In genomic region chr1:5955479-5955977, GRCh38 we compare ENCODE assay signal across 1 cellular context.
TF ChIP-seq lines count a peak whose summit lies in the region.

No MANE protein-coding gene starts in this region.

TF ChIP-seq in HepG2, 621 proteins besides CTCF, POLR2A, EP300 and RAD21 (continued from another document and continues in another):
- TF ChIP-seq PRDM10 (CRISPR knock-in tag; IDR thresholded peaks at IDR 0.05; ENCODE audit: low read depth) (peak; percentile 82), PRDM4 (CRISPR knock-in tag; IDR thresholded peaks at IDR 0.05; ENCODE audit: borderline replicate concordance) (no peak), BCL6 (CRISPR knock-in tag; IDR thresholded peaks at IDR 0.05) (peak; percentile 85), ZMYM4 (CRISPR knock-in tag; IDR thresholded peaks at IDR 0.05) (peak; percentile 72), ZNF556 (CRISPR knock-in tag; IDR thresholded peaks at IDR 0.05; ENCODE audit: borderline replicate concordance) (peak; percentile 36; the same call in 1 of the 2 replicates), TCF7 (IDR thresholded peaks at IDR 0.05; ENCODE audit: low read depth) (peak; percentile 96), MYPOP (CRISPR knock-in tag; IDR thresholded peaks at IDR 0.05) (peak; percentile 54; the same call in 1 of the 2 replicates), BORCS8-MEF2B (CRISPR knock-in tag; IDR thresholded peaks at IDR 0.05) (no peak), KLF6 (CRISPR knock-in tag; IDR thresholded peaks at IDR 0.05) (peak; percentile 36; the same call in 1 of the 2 replicates), ZNF788 (CRISPR knock-in tag; IDR thresholded peaks at IDR 0.05; ENCODE audit: borderline replicate concordance) (peak; percentile 18; the same call in 1 of the 2 replicates), HNRNPH1 (optimal IDR thresholded peaks at IDR 0.05; ENCODE audit: low read depth, low read length) (no peak), CREBL2 (CRISPR knock-in tag; IDR thresholded peaks at IDR 0.05; ENCODE audit: borderline replicate concordance) (no peak), STAT6 (CRISPR knock-in tag; IDR thresholded peaks at IDR 0.05; ENCODE audit: borderline replicate concordance) (peak; percentile 37; the same call in 1 of the 2 replicates), NR2F6 (IDR thresholded peaks at IDR 0.05) (peak; percentile 69), NR2F6 (CRISPR knock-in tag; IDR thresholded peaks at IDR 0.05) (peak; percentile 69; the same call in 1 of the 2 replicates), ZSCAN5A (CRISPR knock-in tag; IDR thresholded peaks at IDR 0.05; ENCODE audit: borderline replicate concordance) (no peak), RXRA (CRISPR knock-in tag; IDR thresholded peaks at IDR 0.05) (peak; percentile 75; the same call in 1 of the 2 replicates), MAFK (conservative IDR thresholded peaks at IDR 0.05 in 1 of 2, IDR thresholded peaks at IDR 0.05 in 1 of 2; ENCODE audit: low read length in 2 of 2) (0 out of 4 replicates have a peak, but pooled peaks of 1 of the 2 experiments have one; percentile 2), PITX1 (CRISPR knock-in tag; IDR thresholded peaks at IDR 0.05) (peak; percentile 85), FOXP4 (CRISPR knock-in tag; IDR thresholded peaks at IDR 0.05) (peak; percentile 98), ELF3 (CRISPR knock-in tag; IDR thresholded peaks at IDR 0.05) (peak; percentile 83), ZNF841 (CRISPR knock-in tag; IDR thresholded peaks at IDR 0.05; ENCODE audit: borderline replicate concordance) (no peak), ZNF317 (CRISPR knock-in tag; IDR thresholded peaks at IDR 0.05) (peak; percentile 79; the same call in 1 of the 2 replicates), JUN (CRISPR knock-in tag; IDR thresholded peaks at IDR 0.05) (peak; percentile 63; the same call in 1 of the 2 replicates), ATF3 (CRISPR knock-in tag; IDR thresholded peaks at IDR 0.05) (peak; percentile 59; the same call in 1 of the 2 replicates), ETV5 (CRISPR knock-in tag; IDR thresholded peaks at IDR 0.05; ENCODE audit: borderline replicate concordance) (peak; percentile 52; the same call in 1 of the 2 replicates), USF2 (IDR thresholded peaks at IDR 0.05; ENCODE audit: low read depth, low read length) (no peak), USF2 (CRISPR knock-in tag; IDR thresholded peaks at IDR 0.05; ENCODE audit: borderline replicate concordance) (no peak), GATA4 (IDR thresholded peaks at IDR 0.05; ENCODE audit: borderline replicate concordance, low read depth) (peak; percentile 85; the same call in 1 of the 2 replicates), RARA (CRISPR knock-in tag; IDR thresholded peaks at IDR 0.05) (peak; percentile 93), KLF9 (CRISPR knock-in tag; IDR thresholded peaks at IDR 0.05; ENCODE audit: low read depth) (0 out of 2 replicates have a peak, but pooled peaks have one; percentile 29), ARNT2 (CRISPR knock-in tag; IDR thresholded peaks at IDR 0.05; ENCODE audit: low read depth) (0 out of 2 replicates have a peak, but pooled peaks have one; percentile 30), ZNF878 (CRISPR knock-in tag; IDR thresholded peaks at IDR 0.05) (peak; percentile 86; the same call in 1 of the 2 replicates), IRF2 (CRISPR knock-in tag; IDR thresholded peaks at IDR 0.05) (peak; percentile 71), RCOR2 (CRISPR knock-in tag; IDR thresholded peaks at IDR 0.05) (peak; percentile 94)
- TF ChIP-seq, protein P1, sequence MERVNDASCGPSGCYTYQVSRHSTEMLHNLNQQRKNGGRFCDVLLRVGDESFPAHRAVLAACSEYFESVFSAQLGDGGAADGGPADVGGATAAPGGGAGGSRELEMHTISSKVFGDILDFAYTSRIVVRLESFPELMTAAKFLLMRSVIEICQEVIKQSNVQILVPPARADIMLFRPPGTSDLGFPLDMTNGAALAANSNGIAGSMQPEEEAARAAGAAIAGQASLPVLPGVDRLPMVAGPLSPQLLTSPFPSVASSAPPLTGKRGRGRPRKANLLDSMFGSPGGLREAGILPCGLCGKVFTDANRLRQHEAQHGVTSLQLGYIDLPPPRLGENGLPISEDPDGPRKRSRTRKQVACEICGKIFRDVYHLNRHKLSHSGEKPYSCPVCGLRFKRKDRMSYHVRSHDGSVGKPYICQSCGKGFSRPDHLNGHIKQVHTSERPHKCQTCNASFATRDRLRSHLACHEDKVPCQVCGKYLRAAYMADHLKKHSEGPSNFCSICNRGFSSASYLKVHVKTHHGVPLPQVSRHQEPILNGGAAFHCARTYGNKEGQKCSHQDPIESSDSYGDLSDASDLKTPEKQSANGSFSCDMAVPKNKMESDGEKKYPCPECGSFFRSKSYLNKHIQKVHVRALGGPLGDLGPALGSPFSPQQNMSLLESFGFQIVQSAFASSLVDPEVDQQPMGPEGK (CRISPR knock-in tag; IDR thresholded peaks at IDR 0.05), result peak; percentile 46; the same call in 1 of the 2 replicates
- TF ChIP-seq, protein P2, sequence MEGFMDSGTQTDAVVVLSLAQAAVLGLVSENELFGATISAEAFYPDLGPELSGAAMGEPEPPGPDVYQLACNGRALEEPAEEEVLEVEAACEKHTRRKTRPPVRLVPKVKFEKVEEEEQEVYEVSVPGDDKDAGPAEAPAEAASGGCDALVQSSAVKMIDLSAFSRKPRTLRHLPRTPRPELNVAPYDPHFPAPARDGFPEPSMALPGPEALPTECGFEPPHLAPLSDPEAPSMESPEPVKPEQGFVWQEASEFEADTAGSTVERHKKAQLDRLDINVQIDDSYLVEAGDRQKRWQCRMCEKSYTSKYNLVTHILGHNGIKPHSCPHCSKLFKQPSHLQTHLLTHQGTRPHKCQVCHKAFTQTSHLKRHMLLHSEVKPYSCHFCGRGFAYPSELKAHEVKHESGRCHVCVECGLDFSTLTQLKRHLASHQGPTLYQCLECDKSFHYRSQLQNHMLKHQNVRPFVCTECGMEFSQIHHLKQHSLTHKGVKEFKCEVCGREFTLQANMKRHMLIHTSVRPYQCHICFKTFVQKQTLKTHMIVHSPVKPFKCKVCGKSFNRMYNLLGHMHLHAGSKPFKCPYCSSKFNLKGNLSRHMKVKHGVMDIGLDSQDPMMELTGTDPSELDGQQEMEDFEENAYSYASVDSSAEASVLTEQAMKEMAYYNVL (CRISPR knock-in tag; IDR thresholded peaks at IDR 0.05; ENCODE audit: borderline replicate concordance), result peak; percentile 100
